In the genomic region with DNA sequence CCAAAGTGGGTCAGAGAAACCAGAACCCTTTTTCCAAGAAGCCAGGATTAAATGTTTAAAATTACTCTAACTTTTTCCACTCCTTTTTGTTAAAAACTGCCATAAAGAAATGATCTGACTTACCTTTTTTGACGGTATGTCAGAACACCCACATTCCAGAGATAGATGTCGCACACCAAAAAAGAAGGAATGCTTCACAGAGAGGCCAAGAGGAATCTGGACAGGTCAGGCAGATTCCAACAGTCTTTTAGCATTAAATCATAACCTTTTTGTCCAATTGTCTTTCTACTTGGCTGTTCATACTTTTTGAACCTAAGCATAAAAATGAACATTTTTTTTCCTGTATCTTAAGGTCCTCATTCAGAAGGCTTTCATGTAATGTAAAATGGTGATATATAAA, we compare ENCODE assay signal across 31 cellular contexts.
"Had no signal": no experiment of that assay in that cellular context is flagged by ENCODE, and none has a peak within 500 bp of the region (broad histone marks: within the 10 kb centered on the region; RNA-seq: fewer than 3 reads in every experiment).

No MANE protein-coding gene starts in this region.

- H3K4me1 ChIP-seq: ascending aorta had no signal

- H3K4me1 Mint-ChIP-seq: activated CD4-positive, alpha-beta memory T cell treated with anti-CD3 and anti-CD28 coated beads, Interleukin-2, amount 10 ng/mL, durations not matched to agents 7 days and 5 days; activated CD4-positive, alpha-beta T cell treated with anti-CD3 and anti-CD28 coated beads, Interleukin-2, amount 10 ng/mL, durations not matched to agents 7 days and 5 days; activated naive CD4-positive, alpha-beta T cell treated with anti-CD3 and anti-CD28 coated beads, Interleukin-2, amount 10 ng/mL, durations not matched to agents 7 days and 5 days; activated naive CD8-positive, alpha-beta T cell treated with anti-CD3 and anti-CD28 coated beads, Interleukin-2, amount 10 ng/mL, durations not matched to agents 7 days and 5 days; central memory CD8-positive, alpha-beta T cell; endodermal cell; T-helper 17 cell had no signal

- H3K4me3 ChIP-seq: ascending aorta, coronary artery, dorsolateral prefrontal cortex had no signal

- H3K36me3 Mint-ChIP-seq: activated naive CD4-positive, alpha-beta T cell treated with anti-CD3 and anti-CD28 coated beads, Interleukin-2, amount 10 ng/mL, durations not matched to agents 7 days and 5 days; activated naive CD4-positive, alpha-beta T cell treated with anti-CD3 and anti-CD28 coated beads, Interleukin-2, amount 50 U/mL, for 72 hours; activated naive CD8-positive, alpha-beta T cell treated with anti-CD3 and anti-CD28 coated beads, Interleukin-2, amount 10 ng/mL, durations not matched to agents 7 days and 5 days had no signal

- H3K4me3 Mint-ChIP-seq: activated CD4-positive, alpha-beta memory T cell treated with anti-CD3 and anti-CD28 coated beads, Interleukin-2, amount 10 ng/mL, durations not matched to agents 7 days and 5 days; activated CD4-positive, alpha-beta T cell treated with anti-CD3 and anti-CD28 coated beads, Interleukin-2, amount 10 ng/mL, durations not matched to agents 7 days and 5 days; activated naive CD4-positive, alpha-beta T cell treated with anti-CD3 and anti-CD28 coated beads, Interleukin-2, amount 10 ng/mL, durations not matched to agents 7 days and 5 days; activated naive CD8-positive, alpha-beta T cell treated with anti-CD3 and anti-CD28 coated beads, Interleukin-2, amount 10 ng/mL, durations not matched to agents 7 days and 5 days; activated T-cell treated with anti-CD3 and anti-CD28 coated beads, Interleukin-2, amount 50 U/mL, for 24 hours; activated T-cell treated with anti-CD3 and anti-CD28 coated beads, Interleukin-2, amount 50 U/mL, for 72 hours; central memory CD8-positive, alpha-beta T cell; dendritic cell treated with granulocyte-macrophage colony-stimulating factor and Interleukin-4, amounts not matched to agents 40 ng/mL and 50 ng/mL, for 4 days; endodermal cell; T-helper 17 cell; T-helper 2 cell treated with Interferon-gamma antibody and Interleukin-4, amounts not matched to agents 5 μg/mL and 100 μg/mL, for 36 hours had no signal

- H3K27ac Mint-ChIP-seq: activated CD4-positive, alpha-beta memory T cell treated with anti-CD3 and anti-CD28 coated beads, Interleukin-2, amount 10 ng/mL, durations not matched to agents 7 days and 5 days; activated CD4-positive, alpha-beta T cell treated with anti-CD3 and anti-CD28 coated beads, Interleukin-2, amount 10 ng/mL, durations not matched to agents 7 days and 5 days; activated naive CD4-positive, alpha-beta T cell treated with anti-CD3 and anti-CD28 coated beads, Interleukin-2, amount 10 ng/mL, durations not matched to agents 7 days and 5 days; activated naive CD4-positive, alpha-beta T cell treated with anti-CD3 and anti-CD28 coated beads, Interleukin-2, amount 50 U/mL, for 72 hours; activated naive CD8-positive, alpha-beta T cell treated with anti-CD3 and anti-CD28 coated beads, Interleukin-2, amount 10 ng/mL, durations not matched to agents 7 days and 5 days; activated T-cell treated with anti-CD3 and anti-CD28 coated beads, Interleukin-2, amount 50 U/mL, for 24 hours; activated T-cell treated with anti-CD3 and anti-CD28 coated beads, Interleukin-2, amount 50 U/mL, for 72 hours; dendritic cell treated with granulocyte-macrophage colony-stimulating factor and Interleukin-4, amounts not matched to agents 40 ng/mL and 50 ng/mL, for 4 days; endodermal cell; T-helper 17 cell; T-helper 2 cell treated with Interferon-gamma antibody and Interleukin-4, amounts not matched to agents 5 μg/mL and 100 μg/mL, for 36 hours had no signal

- H3K9me3 ChIP-seq: ascending aorta had no signal

- H3K9me3 Mint-ChIP-seq: activated CD4-positive, alpha-beta memory T cell treated with anti-CD3 and anti-CD28 coated beads, Interleukin-2, amount 10 ng/mL, durations not matched to agents 7 days and 5 days; activated naive CD8-positive, alpha-beta T cell treated with anti-CD3 and anti-CD28 coated beads, Interleukin-2, amount 10 ng/mL, durations not matched to agents 7 days and 5 days; dendritic cell treated with granulocyte-macrophage colony-stimulating factor and Interleukin-4, amounts not matched to agents 40 ng/mL and 50 ng/mL, for 4 days; endodermal cell had no signal

- FAIRE-seq: bronchial epithelial cell, frontal cortex had no signal

- H3K27me3 ChIP-seq: ascending aorta, brain microvascular endothelial cell had no signal

- H3K27me3 Mint-ChIP-seq: activated CD4-positive, alpha-beta memory T cell treated with anti-CD3 and anti-CD28 coated beads, Interleukin-2, amount 10 ng/mL, durations not matched to agents 7 days and 5 days; activated CD4-positive, alpha-beta T cell treated with anti-CD3 and anti-CD28 coated beads, Interleukin-2, amount 10 ng/mL, durations not matched to agents 7 days and 5 days; activated naive CD4-positive, alpha-beta T cell treated with anti-CD3 and anti-CD28 coated beads, Interleukin-2, amount 10 ng/mL, durations not matched to agents 7 days and 5 days; activated naive CD8-positive, alpha-beta T cell treated with anti-CD3 and anti-CD28 coated beads, Interleukin-2, amount 10 ng/mL, durations not matched to agents 7 days and 5 days; activated T-cell treated with anti-CD3 and anti-CD28 coated beads, Interleukin-2, amount 50 U/mL, for 24 hours; central memory CD8-positive, alpha-beta T cell; dendritic cell treated with granulocyte-macrophage colony-stimulating factor and Interleukin-4, amounts not matched to agents 40 ng/mL and 50 ng/mL, for 4 days; T-helper 17 cell had no signal

- DNase-seq: activated CD4-positive, alpha-beta memory T cell treated with anti-CD3 and anti-CD28 coated beads, Interleukin-2, amount 10 ng/mL, durations not matched to agents 7 days and 5 days; activated CD4-positive, alpha-beta T cell treated with anti-CD3 and anti-CD28 coated beads for 1 hour; activated CD4-positive, alpha-beta T cell treated with anti-CD3 and anti-CD28 coated beads for 4 hours; activated CD4-positive, alpha-beta T cell treated with anti-CD3 and anti-CD28 coated beads, Interleukin-2, amount 10 ng/mL, durations not matched to agents 7 days and 5 days; activated CD4-positive, alpha-beta T cell treated with anti-CD3 and anti-CD28 coated beads, Interleukin-2, amount 50 U/mL, for 4 hours; activated CD4-positive, CD25-positive, alpha-beta regulatory T cell; activated CD8-positive, alpha-beta memory T cell treated with anti-CD3 and anti-CD28 coated beads, Interleukin-2, amount 50 U/mL, for 48 hours; activated gamma-delta T cell; activated naive CD4-positive, alpha-beta T cell; activated naive CD4-positive, alpha-beta T cell treated with anti-CD3 and anti-CD28 coated beads, Interleukin-2, amount 10 ng/mL, durations not matched to agents 7 days and 5 days; activated naive CD8-positive, alpha-beta T cell treated with anti-CD3 and anti-CD28 coated beads, Interleukin-2, amount 10 ng/mL, durations not matched to agents 7 days and 5 days; activated T-cell treated with anti-CD3 and anti-CD28 coated beads for 4 hours; activated T-cell treated with anti-CD3 and anti-CD28 coated beads, Interleukin-2, amount 50 U/mL, for 24 hours; activated T-cell treated with anti-CD3 and anti-CD28 coated beads, Interleukin-2, amount 50 U/mL, for 72 hours; brain microvascular endothelial cell; dorsolateral prefrontal cortex; effector memory CD4-positive, alpha-beta T cell; endodermal cell; foreskin fibroblast; head of caudate nucleus; T-helper 1 cell; T-helper 17 cell had no signal

- H3K27ac ChIP-seq: ascending aorta, brain microvascular endothelial cell, coronary artery, dorsolateral prefrontal cortex had no signal

- H3K36me3 ChIP-seq: ascending aorta, brain microvascular endothelial cell had no signal

- ATAC-seq: activated naive CD4-positive, alpha-beta T cell treated with anti-CD3 and anti-CD28 coated beads, Interleukin-2, amount 50 U/mL, for 72 hours; activated T-cell treated with anti-CD3 and anti-CD28 coated beads, Interleukin-2, amount 50 U/mL, for 72 hours; esophagus mucosa; T-helper 17 cell had no signal
